20 cellular contexts compared by ENCODE assay signal in the genomic region with DNA sequence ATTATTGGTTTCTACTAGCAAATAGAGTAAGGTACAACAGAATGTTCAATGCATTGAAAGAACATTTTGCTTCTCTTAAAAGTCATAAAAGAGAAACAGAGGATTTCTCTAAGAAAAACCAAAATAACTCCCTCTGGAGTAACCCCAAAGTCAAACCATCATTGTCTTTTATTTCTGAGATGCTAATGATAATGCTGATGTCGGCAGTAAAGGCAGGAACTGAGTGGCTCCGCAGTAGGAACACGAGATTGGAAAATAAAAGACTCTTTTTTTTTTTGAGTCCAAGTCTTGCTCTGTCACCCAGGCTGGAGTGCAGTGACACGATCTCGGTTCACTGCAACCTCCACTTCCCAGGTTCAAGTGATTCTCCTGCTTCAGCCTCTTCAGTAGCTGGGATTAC. TPM values are rescaled to one million over a fixed set of nuclear protein-coding genes. Genes with fewer than 3 reads are reported as not detected.
DNase-seq lines count a peak whose midpoint lies in the region; ATAC-seq, FAIRE-seq and TF ChIP-seq lines count a peak whose summit lies in the region.
"Had no signal": no experiment of that assay in that cellular context is flagged by ENCODE, and none has a peak within 500 bp of the region (broad histone marks: within the 10 kb centered on the region; RNA-seq: fewer than 3 reads in every experiment).

No MANE protein-coding gene starts in this region.

- no peak overlapping the region for H3K56ac ChIP-seq in H1 (replicated peaks; ENCODE audit: insufficient read length, low read depth, low read length)

- in situ Hi-C loops in transverse colon (cut with MboI; ENCODE audit: low pct_ligation_motif_present in 1 of 4, low pct_unique_long_range_greater_than_20kb in 1 of 4, low sequenced_read_pairs in 3 of 4) = no loop called here

- H3K23ac ChIP-seq in H1 (ENCODE audit: insufficient read length) = no peak overlapping the region

- H3K4ac ChIP-seq in H1 (replicated peaks; ENCODE audit: insufficient read length, low read depth, low read length) = no peak overlapping the region

- DNase-seq in A549 (ENCODE audit: low read depth in 1 of 2, low spot score in 1 of 2) = no peak
- no peak for DNase-seq in H1 (ENCODE audit: low read depth in 1 of 2, low spot score in 2 of 2)
- DNase-seq in thyroid gland = no peak
- DNase-seq in transverse colon = no peak
- DNase-seq: Caco-2; CD8-positive, alpha-beta memory T cell; DND-41; GDM1; GOT3; HCEC 1CT; HFFc6 had no signal

- POLR2A ChIA-PET in A549 (lab: Yijun Ruan, JAX) = interaction anchor here (0.6 kb wide), 1 partner anchor 357 kb away, joined by 4 read pairs; no protein-coding TSS in a partner anchor
- POLR2A ChIA-PET in H1 (lab: Charles Lee; ENCODE audit: partially characterized antibody) = interaction anchor here (0.5 to 1.3 kb wide), 3 partner anchors 9 to 111 kb away, joined by 3 to 5 read pairs (median 3); no protein-coding TSS in a partner anchor

- peaks cover 0 to 20% of the 10 kb centered on the region in 2 experiments; a peak in 2 of 4 replicates for H3K79me2 ChIP-seq in H1 (ENCODE audit: control insufficient read depth in 1 of 2, insufficient read depth in 2 of 2, low read length in 2 of 2)

- H3K18ac ChIP-seq in H1 (ENCODE audit: extremely low read depth, low read length) = no peak overlapping the region

- 86% methylated on average over 5 of the region's 5 CpGs for WGBS in A549 (ENCODE audit: missing lambda C conversion rate)
- WGBS in H1 (ENCODE audit: extremely low coverage in 1 of 2, insufficient coverage in 1 of 2, insufficient read length in 1 of 2, insufficient replicate concordance in 2 of 2, low coverage in 1 of 2, low lambda C conversion rate in 2 of 2, missing lambda C conversion rate in 1 of 2), 2 experiments = 74% methylated on average over 5 of the region's 5 CpGs; no CpG with 5 or more reads in 1 of the 2 experiments
- whole genome bisulfite sequencing in thyroid gland, 2 donors = 62 to 67% methylated on average over 5 of the region's 5 CpGs
- 76 to 92% methylated on average over 5 of the region's 5 CpGs for WGBS in transverse colon (ENCODE audit: low coverage in 1 of 2), 2 donors

- no peaks in the 10 kb centered on the region for H4K20me1 ChIP-seq in H1 (replicated peaks in 1 of 2; ENCODE audit: control insufficient read depth in 1 of 2, insufficient read depth in 2 of 2, low read length in 2 of 2)

- H2BK5ac ChIP-seq in H1 (ENCODE audit: low read depth, low read length) = no peak overlapping the region

- H3K4me1 ChIP-seq in A549 (peaks cover 34% of the 10 kb centered on the region), H1 (replicated peaks in 1 of 4; ENCODE audit: control insufficient read depth in 3 of 4, insufficient read depth in 4 of 4, low read length in 3 of 4) (peaks cover 0 to 22% (median 4%) of the 10 kb centered on the region in 4 experiments; a peak in 2 of 7 replicates), thyroid gland (peaks cover 54 to 58% of the 10 kb centered on the region in 2 donors), transverse colon (peaks cover 7 to 58% (median 31%) of the 10 kb centered on the region in 4 donors)

- no peak overlapping the region for H2BK20ac ChIP-seq in H1 (ENCODE audit: low read length)

- no peak overlapping the region for H3K9ac ChIP-seq in H1 (replicated peaks in 1 of 4; ENCODE audit: extremely low read depth in 1 of 4, low read depth in 3 of 4, low read length in 3 of 4)
- H3K9ac ChIP-seq: KMS-11 had no signal

- TF ChIP-seq RAD21 in A549 (conservative IDR thresholded peaks at IDR 0.05 in 1 of 2, IDR thresholded peaks at IDR 0.05 in 1 of 2) (no peak), H1 (IDR thresholded peaks at IDR 0.05 in 1 of 2, conservative IDR thresholded peaks at IDR 0.05 in 1 of 2; ENCODE audit: low read depth in 2 of 2, low read length in 2 of 2) (no peak)

- no peak overlapping the region for H2AFZ ChIP-seq in H1 (ENCODE audit: low read length)

- CTCF ChIA-PET in A549 (lab: Yijun Ruan, JAX) = interaction anchor here (1.2 to 2.0 kb wide), 2 partner anchors 14 to 20 kb away, joined by 3 to 7 read pairs; no protein-coding TSS in a partner anchor
- CTCF ChIA-PET in H1 (lab: Charles Lee; ENCODE audit: partially characterized antibody) = interaction anchor here (0.9 to 1.1 kb wide), 2 partner anchors 14 to 23 kb away, joined by 3 read pairs; no protein-coding TSS in a partner anchor

- TF ChIP-seq EP300 in A549 (IDR thresholded peaks at IDR 0.05) (no peak), H1 (IDR thresholded peaks at IDR 0.05; ENCODE audit: borderline replicate concordance in 1 of 2, low read depth in 2 of 2, low read length in 2 of 2) (no peak), transverse colon (IDR thresholded peaks at IDR 0.05; ENCODE audit: low read depth) (no peak)

- H4K8ac ChIP-seq in H1 (ENCODE audit: extremely low read depth, insufficient read depth, low read length) = no peak overlapping the region

- H4K91ac ChIP-seq in H1 (replicated peaks; ENCODE audit: insufficient read length, low read length) = no peak overlapping the region

- no peak overlapping the region for H2BK120ac ChIP-seq in H1 (replicated peaks; ENCODE audit: low read depth, low read length)

- H2AK5ac ChIP-seq in H1 (ENCODE audit: low read depth, low read length) = no peak overlapping the region

- H3K14ac ChIP-seq in H1 (ENCODE audit: insufficient read length) = no peak overlapping the region

- TF ChIP-seq CTCF in A549 (IDR thresholded peaks at IDR 0.05) (no peak), VCaP (conservative IDR thresholded peaks at IDR 0.05) (no peak), H1 (IDR thresholded peaks at IDR 0.05; ENCODE audit: control extremely low read depth in 1 of 3, insufficient read depth in 1 of 3, low read depth in 1 of 3, low read length in 3 of 3) (no peak), thyroid gland (IDR thresholded peaks at IDR 0.05) (no peak), transverse colon (IDR thresholded peaks at IDR 0.05) (no peak)

- no peak overlapping the region for H2BK15ac ChIP-seq in H1 (ENCODE audit: low read length)

- TF ChIP-seq POLR2A in A549 (IDR thresholded peaks at IDR 0.05; ENCODE audit: low read length) (no peak), H1 (IDR thresholded peaks at IDR 0.05; ENCODE audit: control extremely low read depth in 1 of 2, low read depth in 2 of 2, low read length in 2 of 2) (no peak), thyroid gland (IDR thresholded peaks at IDR 0.05) (no peak), transverse colon (IDR thresholded peaks at IDR 0.05) (no peak)

- H3K36me3 ChIP-seq in H1 (ENCODE audit: control insufficient read depth in 2 of 4, insufficient read depth in 4 of 4, low read length in 3 of 4) = no peaks in the 10 kb centered on the region
- H3K36me3 ChIP-seq in thyroid gland = no peaks in the 10 kb centered on the region
- H3K36me3 ChIP-seq in transverse colon = no peaks in the 10 kb centered on the region

- no peaks in the 10 kb centered on the region for H3K9me3 ChIP-seq in A549
- H3K9me3 ChIP-seq in H1 (ENCODE audit: insufficient read depth in 2 of 2, low read depth in 1 of 2, low read length in 1 of 2) = no peaks in the 10 kb centered on the region
- no peaks in the 10 kb centered on the region for H3K9me3 ChIP-seq in thyroid gland
- no peaks in the 10 kb centered on the region for H3K9me3 ChIP-seq in transverse colon
- H3K9me3 ChIP-seq: Caco-2 had no signal

- no peaks in the 10 kb centered on the region for H3K79me1 ChIP-seq in H1 (ENCODE audit: low read depth, low read length)

- ATAC-seq in A549 (no peak), HG03457 (IDR thresholded peaks at IDR 0.05; ENCODE audit: unreplicated experiment) (no peak), HG02763 (IDR thresholded peaks at IDR 0.05; ENCODE audit: unreplicated experiment) (no peak)

- no peaks in the 10 kb centered on the region for H3K23me2 ChIP-seq in H1 (ENCODE audit: low read depth, low read length)

- H3K4me2 ChIP-seq in A549 (no peak overlapping the region), H1 (ENCODE audit: insufficient read depth in 1 of 2, low read depth in 2 of 2, low read length in 2 of 2) (no peak overlapping the region)
- H3K4me2 ChIP-seq: KMS-11 had no signal

- H3K4me3 ChIP-seq in A549 (no peak overlapping the region), H1 (ENCODE audit: extremely low read depth in 1 of 4, insufficient read depth in 2 of 4, low read depth in 3 of 4, low read length in 4 of 4) (no peak overlapping the region), thyroid gland (replicated peaks in 1 of 3) (no peak overlapping the region), transverse colon (no peak overlapping the region)

- FAIRE-seq in A549 (lab: Jason Lieb, UNC) (no peak), H1 (lab: Jason Lieb, UNC) (no peak)
- FAIRE-seq: A204.1, GM12892 had no signal

- no peak overlapping the region for H3K27ac ChIP-seq in A549
- peak overlapping the region; percentile 97 for H3K27ac ChIP-seq in VCaP
- H3K27ac ChIP-seq in H1 (ENCODE audit: low read depth, low read length) = no peak overlapping the region
- H3K27ac ChIP-seq in thyroid gland = peak overlapping the region; percentile 70 to 92 (median 87)
- peak overlapping the region in 2 of 4 donors; percentile 87 to 89 for H3K27ac ChIP-seq in transverse colon
- H3K27ac ChIP-seq: HL-60, KMS-11 had no signal

- H3K27me3 ChIP-seq in H1 (replicated peaks in 1 of 4; ENCODE audit: control insufficient read depth in 3 of 4, extremely low read depth in 1 of 4, insufficient read depth in 3 of 4, low read length in 3 of 4) (no peaks in the 10 kb centered on the region), thyroid gland (no peaks in the 10 kb centered on the region), transverse colon (no peaks in the 10 kb centered on the region)

- no peak overlapping the region for H2BK12ac ChIP-seq in H1 (ENCODE audit: low read depth, low read length)

- intact Hi-C loops in thyroid gland (cut with DNase I) (no loop called here), transverse colon (cut with DNase I; ENCODE audit: low total_unique reads) (no loop called here)

- no peak overlapping the region for H4K5ac ChIP-seq in H1 (ENCODE audit: insufficient read length, low read depth, low read length)

RNA-seq across cellular contexts. Expression of gene USP54, which starts 2.7 kb away (rescaled TPM):
- polyA plus RNA-seq in A549 (2011; rRNA removed) (32.5 and 35.4 TPM in 2 replicates), A549 (2017; fragmentation: RNase III; extraction: RNeasy Plus Mini Kit Qiagen cat#74134 plus additional on column Dnase treatment) (8.3 to 9.0 TPM (median 8.8 TPM) in 3 replicates), H1 (2011; rRNA removed) (31.0 and 46.2 TPM in 2 replicates)
- polyA plus RNA-seq in A549 (2012; cell fraction: cytosol; rRNA removed) = 8.3 and 10.1 TPM in 2 replicates
- 10.7 and 17.0 TPM in 2 replicates for polyA plus RNA-seq in A549 (2012; cell fraction: nucleus; rRNA removed)
- polyA minus RNA-seq in A549 (2011; rRNA and poly(A)+ RNA removed) = 42.4 and 45.1 TPM in 2 replicates
- 56.6 and 65.6 TPM in 2 replicates for total RNA-seq in H1 (2021; fragmentation: NEBNext Ultra II Directional; extraction: Animal tissue kit (Norgen Biotek cat#: 25700))
- 39.5 TPM for polyA plus RNA-seq in H1 (2011; cell fraction: cytosol; rRNA removed)
- polyA plus RNA-seq in H1 (2011; cell fraction: nucleus; rRNA removed) = 43.5 TPM
- polyA plus RNA-seq in H1 (2012, experiment 1 of 2) = 34.8 to 42.8 TPM (median 37.9 TPM) in 4 replicates
- polyA plus RNA-seq in H1 (2012, experiment 2 of 2) = 2.9 TPM
- polyA plus RNA-seq in H1 (2013, experiment 1 of 2) = 18.5 TPM
- polyA plus RNA-seq in H1 (2013, experiment 2 of 2) = 17.3 TPM
- 108 and 171 TPM in 2 replicates for polyA minus RNA-seq in H1 (2011; rRNA and poly(A)+ RNA removed)
- polyA minus RNA-seq in H1 (2011; cell fraction: cytosol; rRNA and poly(A)+ RNA removed) = 41.7 TPM
- 64.5 TPM for polyA minus RNA-seq in H1 (2011; cell fraction: nucleus; rRNA and poly(A)+ RNA removed)
- total RNA-seq in thyroid gland (100 to 1,000 TPM; 159 to 315 (median 201) TPM), transverse colon (100 to 1,000 TPM; 109 to 168 (median 114) TPM)

RNA-seq across cellular contexts. Expression of gene MYOZ1, which starts 47.5 kb away (rescaled TPM):
- polyA plus RNA-seq in A549 (2011; rRNA removed) (0.04 TPM in 1 of 2 replicates, not detected in the other), A549 (2017; fragmentation: RNase III; extraction: RNeasy Plus Mini Kit Qiagen cat#74134 plus additional on column Dnase treatment) (not detected in 3 replicates), H1 (2011; rRNA removed) (3.0 and 3.3 TPM in 2 replicates)
- 0.04 TPM in 1 of 2 replicates, not detected in the other for polyA plus RNA-seq in A549 (2012; cell fraction: cytosol; rRNA removed)
- not detected in 2 replicates for polyA plus RNA-seq in A549 (2012; cell fraction: nucleus; rRNA removed)
- polyA minus RNA-seq in A549 (2011; rRNA and poly(A)+ RNA removed) = not detected in 2 replicates
- 2.6 and 2.7 TPM in 2 replicates for total RNA-seq in H1 (2021; fragmentation: NEBNext Ultra II Directional; extraction: Animal tissue kit (Norgen Biotek cat#: 25700))
- 3.5 TPM for polyA plus RNA-seq in H1 (2011; cell fraction: cytosol; rRNA removed)
- polyA plus RNA-seq in H1 (2011; cell fraction: nucleus; rRNA removed) = 2.5 TPM
- polyA plus RNA-seq in H1 (2012, experiment 1 of 2) = 2.6 to 4.3 TPM (median 3.8 TPM) in 4 replicates
- polyA plus RNA-seq in H1 (2012, experiment 2 of 2) = 5.2 TPM
- 1.2 TPM for polyA plus RNA-seq in H1 (2013, experiment 1 of 2)
- 1.6 TPM for polyA plus RNA-seq in H1 (2013, experiment 2 of 2)
- 1.4 and 2.0 TPM in 2 replicates for polyA minus RNA-seq in H1 (2011; rRNA and poly(A)+ RNA removed)
- not detected for polyA minus RNA-seq in H1 (2011; cell fraction: cytosol; rRNA and poly(A)+ RNA removed)
- 0.70 TPM for polyA minus RNA-seq in H1 (2011; cell fraction: nucleus; rRNA and poly(A)+ RNA removed)
- total RNA-seq in thyroid gland (1 to 10 TPM; 2.0 to 7.0 (median 5.1) TPM), transverse colon (1 to 10 TPM in 1 of 4 donors, not detected in 3; 1.1 TPM)
- total RNA-seq: CD8-positive, alpha-beta memory T cell had no signal
- polyA plus RNA-seq: AG04450; CD8-positive, alpha-beta memory T cell; IgD-negative memory B cell had no signal

Comparison
In these comparisons a context has a peak if more than half of its experiments do, and no peak if none do; other contexts are left out.
1. H3K27ac ChIP-seq: peak in VCaP (single experiment) and thyroid gland (3 of 3); none in A549 (0 of 2) and H1 (single experiment).
2. Of the 18 proteins assayed by ChIP-seq in both H1 and A549: peak only in H1: none; only in A549: none; in both: MAFK; in neither: 17.